Comparison of ENCODE assay signal across 22 cellular contexts in genomic region chr2:209694748-209695147, GRCh38.
"Had no signal": no experiment of that assay in that cellular context is flagged by ENCODE, and none has a peak within 500 bp of the region (broad histone marks: within the 10 kb centered on the region; RNA-seq: fewer than 3 reads in every experiment).

No MANE protein-coding gene starts in this region.

- H3K4me3 Mint-ChIP-seq: naive thymus-derived CD4-positive, alpha-beta T cell; nephron progenitor cell; type B pancreatic cell had no signal

- H3K27me3 ChIP-seq: dorsolateral prefrontal cortex, heart left ventricle, right atrium auricular region, sigmoid colon, stomach had no signal

- H3K27ac ChIP-seq: dorsolateral prefrontal cortex, heart left ventricle, right atrium auricular region, sigmoid colon, skin epidermis, stomach, thoracic aorta had no signal

- ATAC-seq: esophagus mucosa; heart left ventricle; naive thymus-derived CD4-positive, alpha-beta T cell had no signal

- H3K9me3 Mint-ChIP-seq: nephron progenitor cell, type B pancreatic cell had no signal

- H3K9me3 ChIP-seq: heart left ventricle, right atrium auricular region, sigmoid colon, stomach, thoracic aorta had no signal

- H3K36me3 Mint-ChIP-seq: naive thymus-derived CD4-positive, alpha-beta T cell; type B pancreatic cell had no signal

- FAIRE-seq: endometrium, frontal cortex, urothelium cell line had no signal

- H3K4me3 ChIP-seq: dorsolateral prefrontal cortex, heart left ventricle, right atrium auricular region, sigmoid colon, skin epidermis, stomach, thoracic aorta had no signal

- H3K4me1 ChIP-seq: heart left ventricle, right atrium auricular region, sigmoid colon, stomach had no signal

- H3K4me1 Mint-ChIP-seq: naive thymus-derived CD4-positive, alpha-beta T cell; nephron progenitor cell had no signal

- H3K27ac Mint-ChIP-seq: naive thymus-derived CD4-positive, alpha-beta T cell; nephron progenitor cell; type B pancreatic cell had no signal

- H3K36me3 ChIP-seq: right atrium auricular region, sigmoid colon, stomach had no signal

- DNase-seq: cortex of kidney; dorsolateral prefrontal cortex; effector memory CD4-positive, alpha-beta T cell; heart left ventricle; hippocampal formation; kidney glomerular epithelial cell; naive thymus-derived CD4-positive, alpha-beta T cell; nephron progenitor cell; sigmoid colon; stimulated activated CD4-positive, alpha-beta T cell treated with anti-CD3 and anti-CD28 coated beads, Interleukin-2, amount 100 ng/mL, for 24 hours; stimulated activated CD4-positive, alpha-beta T cell treated with anti-CD3 and anti-CD28 coated beads, Interleukin-4, amount 100 ng/mL, for 4 hours; stimulated activated naive CD4-positive, alpha-beta T cell; stomach; substantia nigra had no signal
